1 cellular context compared by ENCODE assay signal in genomic region chr4:70133473-70133872, GRCh38.
TF ChIP-seq lines count a peak whose summit lies in the region.

No MANE protein-coding gene starts in this region.

TF ChIP-seq in WTC11, 78 proteins besides CTCF, POLR2A, EP300 and RAD21 (continued from another document):
- TF ChIP-seq ZNF512 (CRISPR knock-in tag; IDR thresholded peaks at IDR 0.05; ENCODE audit: borderline replicate concordance), result no peak
- no peak for TF ChIP-seq ARID4B (CRISPR knock-in tag; IDR thresholded peaks at IDR 0.05; ENCODE audit: borderline replicate concordance)
- TF ChIP-seq FOXJ3 (CRISPR knock-in tag; IDR thresholded peaks at IDR 0.05; ENCODE audit: borderline replicate concordance), result no peak
- TF ChIP-seq IRF1 (CRISPR knock-in tag; IDR thresholded peaks at IDR 0.05), result no peak
- no peak for TF ChIP-seq PREB (CRISPR knock-in tag; IDR thresholded peaks at IDR 0.05; ENCODE audit: borderline replicate concordance)
- TF ChIP-seq IRF2 (CRISPR knock-in tag; IDR thresholded peaks at IDR 0.05; ENCODE audit: borderline replicate concordance, low read depth), result no peak
- no peak for TF ChIP-seq KAT7 (CRISPR knock-in tag; IDR thresholded peaks at IDR 0.05; ENCODE audit: borderline replicate concordance)
- no peak for TF ChIP-seq TCF7 (CRISPR knock-in tag; IDR thresholded peaks at IDR 0.05; ENCODE audit: low read depth)
- no peak for TF ChIP-seq GTF2I (CRISPR knock-in tag; conservative IDR thresholded peaks at IDR 0.05)
